In genomic region chr5:6750142-6750840, GRCh38 we compare ENCODE assay signal across 20 cellular contexts.
"Had no signal": no experiment of that assay in that cellular context is flagged by ENCODE, and none has a peak within 500 bp of the region (broad histone marks: within the 10 kb centered on the region; RNA-seq: fewer than 3 reads in every experiment).

No MANE protein-coding gene starts in this region.

- H3K9ac ChIP-seq: parathyroid adenoma had no signal

- H3K27me3 ChIP-seq: colonic mucosa, foreskin keratinocyte, hepatocyte, right lobe of liver, tibial artery had no signal

- H3K9me3 ChIP-seq: colonic mucosa, left ventricle myocardium inferior, psoas muscle, right lobe of liver, tibial artery had no signal

- H2AFZ ChIP-seq: hepatocyte, parathyroid adenoma had no signal

- ATAC-seq: foreskin keratinocyte; left cardiac atrium; naive thymus-derived CD4-positive, alpha-beta T cell; psoas muscle; right lobe of liver had no signal

- H3K4me1 ChIP-seq: colonic mucosa, foreskin keratinocyte, parathyroid adenoma had no signal

- H3K4me3 ChIP-seq: colonic mucosa, hepatocyte, left ventricle myocardium inferior, lung, psoas muscle, right lobe of liver, skin epidermis, tibial artery had no signal

- H3K4me2 ChIP-seq: hepatocyte had no signal

- DNase-seq: colonic mucosa; dermis blood vessel endothelial cell; erythroblast; foreskin keratinocyte; kidney; left cardiac atrium; left ventricle myocardium inferior; mesendoderm; naive thymus-derived CD4-positive, alpha-beta T cell; nephron progenitor cell; retina; stimulated activated CD4-positive, alpha-beta T cell treated with anti-CD3 and anti-CD28 coated beads, Interleukin-12 subunit alpha, Interleukin-12 subunit beta, amount 100 ng/mL, for 4 hours; stimulated activated naive CD4-positive, alpha-beta T cell had no signal

- H3K27ac ChIP-seq: colonic mucosa, foreskin keratinocyte, hepatocyte, left ventricle myocardium inferior, parathyroid adenoma, psoas muscle, right lobe of liver, skin epidermis, tibial artery had no signal
